In the genomic region with DNA sequence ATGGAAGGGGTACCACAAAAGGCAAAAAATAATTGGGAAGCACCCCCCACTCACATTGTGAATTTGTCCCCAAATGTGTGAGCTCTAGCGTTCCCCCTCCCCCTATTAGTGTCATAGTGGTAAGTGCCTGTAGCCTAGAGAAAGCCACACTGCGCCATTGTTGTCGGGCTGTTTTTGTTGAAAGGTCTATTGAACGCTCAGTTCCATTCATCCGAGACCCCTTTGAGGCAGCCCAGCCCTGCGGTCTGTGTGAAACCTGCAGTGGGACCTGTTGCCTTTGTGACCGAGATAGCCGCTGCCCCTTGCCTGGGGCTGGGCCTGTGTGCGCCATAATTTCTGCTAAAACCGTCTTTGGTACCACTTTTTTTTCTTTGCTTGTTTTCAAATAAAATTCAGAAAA, we compare ENCODE assay signal across 19 cellular contexts. TPM values are rescaled to one million over a fixed set of nuclear protein-coding genes. Genes with fewer than 3 reads are reported as not detected.
DNase-seq lines count a peak whose midpoint lies in the region; ATAC-seq, FAIRE-seq and TF ChIP-seq lines count a peak whose summit lies in the region.
"Had no signal": no experiment of that assay in that cellular context is flagged by ENCODE, and none has a peak within 500 bp of the region (broad histone marks: within the 10 kb centered on the region; RNA-seq: fewer than 3 reads in every experiment).

No MANE protein-coding gene starts in this region.

- H3K27ac ChIP-seq in PC-9, result no peak overlapping the region
- no peak overlapping the region for H3K27ac ChIP-seq in pancreas
- H3K27ac ChIP-seq: cardiac muscle cell, right lobe of liver had no signal

- peaks cover 40% of the 10 kb centered on the region for H3F3A ChIP-seq in PC-9 (ENCODE audit: insufficient read depth, low read depth)

- POLR2A ChIA-PET in PC-9 (lab: Charles Lee; ENCODE audit: unreplicated experiment), result no interaction called here

- no peaks in the 10 kb centered on the region for H3K9me3 Mint-ChIP-seq in T-helper 1 cell treated with Interleukin-12 subunit alpha and Interleukin-12 subunit beta and Interleukin-4 antibody, amounts not matched to agents 30 μg/mL and 1 μg/mL, for 36 hours
- H3K9me3 Mint-ChIP-seq: naive B cell had no signal

- no peaks in the 10 kb centered on the region for H3K9me2 ChIP-seq in PC-9 (ENCODE audit: insufficient read depth)

- 0 out of 2 replicates have a peak, but pooled peaks cover 5% of the 10 kb centered on the region for H3K9me3 ChIP-seq in PC-9 (ENCODE audit: insufficient read depth, low read depth)
- no peaks in the 10 kb centered on the region for H3K9me3 ChIP-seq in pancreas
- H3K9me3 ChIP-seq: HAP-1, right lobe of liver had no signal

- intact Hi-C loops in PC-9 (cut with micrococcal nuclease; ENCODE audit: unreplicated experiment), result no loop called here
- intact Hi-C loops in pancreas (cut with DNase I), result no loop called here

- BruUV-seq in PC-9 (replicated peaks; lab: Mats Ljungman, UMichigan), result no TSS peak

- 94 to 96% methylated on average over 10 of the region's 10 CpGs for WGBS in pancreas, 2 donors

- TF ChIP-seq CTCF in PC-9 (conservative IDR thresholded peaks at IDR 0.05) (no peak), pancreas (IDR thresholded peaks at IDR 0.05) (no peak)

- peak overlapping the region; percentile 16 for H3K4me3 Mint-ChIP-seq in T-helper 1 cell treated with Interleukin-12 subunit alpha and Interleukin-12 subunit beta and Interleukin-4 antibody, amounts not matched to agents 30 μg/mL and 1 μg/mL, for 36 hours

- CTCF ChIA-PET in PC-9 (lab: Charles Lee), result no interaction called here

- FAIRE-seq in pancreas (lab: Jason Lieb, UNC), result no peak
- FAIRE-seq: A204.1, GM12892, HepG2 had no signal

- H3K4me1 Mint-ChIP-seq in T-helper 1 cell treated with Interleukin-12 subunit alpha and Interleukin-12 subunit beta and Interleukin-4 antibody, amounts not matched to agents 30 μg/mL and 1 μg/mL, for 36 hours (ENCODE audit: low read depth), result peaks cover 22% of the 10 kb centered on the region

- no peaks in the 10 kb centered on the region for H4K20me1 ChIP-seq in PC-9 (ENCODE audit: insufficient read depth)

- DNase-seq in T-helper 1 cell (no peak), PC-9 (no peak), globus pallidus (ENCODE audit: low spot score) (peak; percentile 41), pons (ENCODE audit: low spot score) (peak; percentile 64), SKM-1 (lab: John Stamatoyannopoulos, UW; ENCODE audit: unreplicated experiment) (no peak), pancreas (no peak)
- DNase-seq: activated naive CD4-positive, alpha-beta T cell treated with anti-CD3 and anti-CD28 coated beads, Interleukin-2, amount 50 U/mL, for 16 hours; GDM1; naive B cell; NCI-H2081 treated with DMSO at 0.1 percent for 48 hours; NCI-H748 treated with DMSO at 0.1 percent for 48 hours; right lobe of liver had no signal

- H3K4me3 ChIP-seq in PC-9 (no peak overlapping the region), pancreas (no peak overlapping the region)
- H3K4me3 ChIP-seq: cardiac muscle cell, right lobe of liver had no signal

- H2AFZ ChIP-seq in PC-9, result no peak overlapping the region

- no peaks in the 10 kb centered on the region for H3K27me3 Mint-ChIP-seq in T-helper 1 cell treated with Interleukin-12 subunit alpha and Interleukin-12 subunit beta and Interleukin-4 antibody, amounts not matched to agents 30 μg/mL and 1 μg/mL, for 36 hours (ENCODE audit: low read depth)
- H3K27me3 Mint-ChIP-seq: naive B cell had no signal

- peaks cover 11% of the 10 kb centered on the region for H3K36me3 Mint-ChIP-seq in T-helper 1 cell treated with Interleukin-12 subunit alpha and Interleukin-12 subunit beta and Interleukin-4 antibody, amounts not matched to agents 30 μg/mL and 1 μg/mL, for 36 hours (ENCODE audit: low read depth)
- H3K36me3 Mint-ChIP-seq: naive B cell had no signal

- H3K4me1 ChIP-seq in PC-9 (replicated peaks; ENCODE audit: insufficient read depth), result peaks cover 47% of the 10 kb centered on the region
- H3K4me1 ChIP-seq in pancreas, result peaks cover 0 to 12% (median 4%) of the 10 kb centered on the region in 3 donors

- peaks cover 77% of the 10 kb centered on the region for H3K79me2 ChIP-seq in PC-9 (ENCODE audit: low read depth)

- ATAC-seq in pancreas (no peak), HG03520 (IDR thresholded peaks at IDR 0.05; ENCODE audit: unreplicated experiment) (no peak)
- ATAC-seq: HepG2, right lobe of liver had no signal

- H3K27me3 ChIP-seq in PC-9 (ENCODE audit: insufficient read depth, low read depth) (no peaks in the 10 kb centered on the region), pancreas (no peaks in the 10 kb centered on the region)
- H3K27me3 ChIP-seq: cardiac muscle cell, right lobe of liver had no signal

- H3K36me3 ChIP-seq in PC-9 (ENCODE audit: low read depth) (peaks cover 34% of the 10 kb centered on the region), pancreas (peaks cover 0 to 11% (median 0%) of the 10 kb centered on the region in 3 donors)

- H3K27ac Mint-ChIP-seq in T-helper 1 cell treated with Interleukin-12 subunit alpha and Interleukin-12 subunit beta and Interleukin-4 antibody, amounts not matched to agents 30 μg/mL and 1 μg/mL, for 36 hours, result no peak overlapping the region

- 0 out of 2 replicates have a peak overlapping the region, but pooled peaks have one; percentile 100 for H3K4me2 ChIP-seq in PC-9

RNA-seq across cellular contexts. Expression of a gene that starts 3.0 kb away (rescaled TPM):
- total RNA-seq in PC-9 (2021), result 199 and 244 TPM in 2 replicates
- 10 to 100 TPM; 21.7 to 49.3 (median 32.4) TPM for total RNA-seq in pancreas
- polyA plus RNA-seq in pancreas, result 10 to 100 TPM; 13.5 to 22.2 TPM

RNA-seq across cellular contexts. Expression of a gene that starts 25.0 kb away (rescaled TPM):
- total RNA-seq in PC-9 (2021), result 119 and 125 TPM in 2 replicates
- total RNA-seq in pancreas, result 10 to 100 TPM; 25.5 to 51.8 (median 40.1) TPM
- 100 to 1,000 TPM in 1 of 2 donors, 10 to 100 TPM in 1; 94.9 to 244 TPM for polyA plus RNA-seq in pancreas

Comparison
In these comparisons a context has a peak if more than half of its experiments do, and no peak if none do; other contexts are left out.
1. DNase-seq: peak in globus pallidus (single experiment) and pons (single experiment); none in T-helper 1 cell (0 of 5), PC-9 (0 of 2), SKM-1 (single experiment) and pancreas (0 of 6).